ENCODE assay signal across 2 cellular contexts in the genomic region with DNA sequence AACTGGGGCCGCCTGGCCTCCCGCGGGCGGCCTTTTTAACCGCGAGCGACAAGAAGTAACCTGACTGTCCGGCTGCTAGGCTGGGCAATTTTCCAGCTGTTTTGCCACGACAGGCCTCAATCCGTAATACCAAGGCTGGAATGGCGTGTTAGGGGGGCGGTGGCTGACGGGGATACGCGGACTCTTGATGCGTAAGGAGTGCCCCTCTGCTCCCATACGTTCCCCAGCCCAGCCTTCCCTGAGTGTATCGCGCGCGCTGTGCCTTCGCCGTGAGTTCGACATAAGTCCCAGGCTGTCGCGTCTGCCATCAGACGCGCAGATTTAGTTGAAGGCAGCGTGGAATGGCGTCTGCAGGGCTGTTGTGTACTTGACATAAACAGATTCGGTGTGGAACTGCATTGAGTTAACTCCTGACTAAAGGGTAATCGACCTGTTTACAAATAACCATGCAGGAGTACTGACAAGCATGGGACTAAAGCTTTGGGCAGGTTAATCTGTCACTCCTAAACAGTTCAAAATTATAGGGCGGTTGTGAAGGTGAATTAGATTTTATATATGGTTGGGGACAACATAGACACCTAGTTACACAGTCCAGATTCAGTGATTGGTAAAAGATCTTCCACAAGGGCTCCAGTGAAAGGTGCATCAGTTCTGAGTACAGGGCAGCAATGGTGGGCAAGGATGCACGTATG.
TF ChIP-seq lines count a peak whose summit lies in the region.

No MANE protein-coding gene starts in this region.

TF ChIP-seq in WTC11, 78 proteins besides CTCF, POLR2A, EP300 and RAD21 (continued from another document):
- TF ChIP-seq FOXP4 (CRISPR knock-in tag; IDR thresholded peaks at IDR 0.05) (0 out of 2 replicates have a peak, but pooled peaks have one; percentile 17), KAT7 (CRISPR knock-in tag; IDR thresholded peaks at IDR 0.05; ENCODE audit: borderline replicate concordance) (0 out of 2 replicates have a peak, but pooled peaks have one; percentile 72)

TF ChIP-seq in HepG2, 621 proteins besides CTCF, POLR2A, EP300 and RAD21 (continued from another document and continues in another):
- TF ChIP-seq DMTF1 (CRISPR knock-in tag; IDR thresholded peaks at IDR 0.05) (no peak; the same call in 1 of the 2 replicates), ZNF773 (CRISPR knock-in tag; IDR thresholded peaks at IDR 0.05; ENCODE audit: borderline replicate concordance) (no peak; the same call in 1 of the 2 replicates), REST (IDR thresholded peaks at IDR 0.05; ENCODE audit: borderline replicate concordance in 1 of 2, low read depth in 1 of 2, low read length in 2 of 2) (no peak), ZNF549 (CRISPR knock-in tag; IDR thresholded peaks at IDR 0.05) (no peak), ZNF878 (CRISPR knock-in tag; IDR thresholded peaks at IDR 0.05) (peak; percentile 79; the same call in 1 of the 2 replicates), ZNF496 (CRISPR knock-in tag; IDR thresholded peaks at IDR 0.05; ENCODE audit: insufficient replicate concordance) (peak; percentile 45), PBX3 (CRISPR knock-in tag; IDR thresholded peaks at IDR 0.05; ENCODE audit: borderline replicate concordance) (no peak), ZNF775 (CRISPR knock-in tag; IDR thresholded peaks at IDR 0.05; ENCODE audit: borderline replicate concordance) (no peak; the same call in 1 of the 2 replicates), U2AF2 (IDR thresholded peaks at IDR 0.05; ENCODE audit: low read depth, low read length) (no peak), KDM3A (CRISPR knock-in tag; IDR thresholded peaks at IDR 0.05; ENCODE audit: low read depth) (no peak), ZNF891 (CRISPR knock-in tag; IDR thresholded peaks at IDR 0.05) (0 out of 2 replicates have a peak, but pooled peaks have one; percentile 11), ZNF33B (CRISPR knock-in tag; IDR thresholded peaks at IDR 0.05) (no peak; the same call in 1 of the 2 replicates), ZNF274 (CRISPR knock-in tag; IDR thresholded peaks at IDR 0.05) (no peak; the same call in 1 of the 2 replicates), ZNF224 (CRISPR knock-in tag; IDR thresholded peaks at IDR 0.05) (no peak; the same call in 1 of the 2 replicates), SMYD3 (CRISPR knock-in tag; IDR thresholded peaks at IDR 0.05) (peak; percentile 26; the same call in 1 of the 2 replicates), ZNF205 (CRISPR knock-in tag; IDR thresholded peaks at IDR 0.05) (0 out of 2 replicates have a peak, but pooled peaks have one; percentile 11), RXRA (CRISPR knock-in tag; IDR thresholded peaks at IDR 0.05) (no peak; the same call in 1 of the 2 replicates), GLI4 (CRISPR knock-in tag; IDR thresholded peaks at IDR 0.05; ENCODE audit: borderline replicate concordance) (no peak), NR3C1 (CRISPR knock-in tag; IDR thresholded peaks at IDR 0.05) (no peak), ZNF24 (IDR thresholded peaks at IDR 0.05) (no peak), GABPA (IDR thresholded peaks at IDR 0.05; ENCODE audit: low read depth, low read length) (no peak), GABPA (CRISPR knock-in tag; IDR thresholded peaks at IDR 0.05; ENCODE audit: low read depth) (no peak), FOXK1 (CRISPR knock-in tag; IDR thresholded peaks at IDR 0.05; ENCODE audit: borderline replicate concordance, low read depth) (peak; percentile 43; the same call in 1 of the 2 replicates), ZNF772 (CRISPR knock-in tag; IDR thresholded peaks at IDR 0.05) (peak; percentile 22; the same call in 1 of the 2 replicates), FOXO1 (CRISPR knock-in tag; IDR thresholded peaks at IDR 0.05) (no peak; the same call in 1 of the 2 replicates), GATA4 (IDR thresholded peaks at IDR 0.05; ENCODE audit: borderline replicate concordance, low read depth) (no peak; the same call in 1 of the 2 replicates), ZBTB20 (CRISPR knock-in tag; IDR thresholded peaks at IDR 0.05; ENCODE audit: borderline replicate concordance, low read depth) (0 out of 2 replicates have a peak, but pooled peaks have one; percentile 24), CEBPB (IDR thresholded peaks at IDR 0.05; ENCODE audit: borderline replicate concordance, low read depth, low read length) (no peak)
- TF ChIP-seq, protein P1, sequence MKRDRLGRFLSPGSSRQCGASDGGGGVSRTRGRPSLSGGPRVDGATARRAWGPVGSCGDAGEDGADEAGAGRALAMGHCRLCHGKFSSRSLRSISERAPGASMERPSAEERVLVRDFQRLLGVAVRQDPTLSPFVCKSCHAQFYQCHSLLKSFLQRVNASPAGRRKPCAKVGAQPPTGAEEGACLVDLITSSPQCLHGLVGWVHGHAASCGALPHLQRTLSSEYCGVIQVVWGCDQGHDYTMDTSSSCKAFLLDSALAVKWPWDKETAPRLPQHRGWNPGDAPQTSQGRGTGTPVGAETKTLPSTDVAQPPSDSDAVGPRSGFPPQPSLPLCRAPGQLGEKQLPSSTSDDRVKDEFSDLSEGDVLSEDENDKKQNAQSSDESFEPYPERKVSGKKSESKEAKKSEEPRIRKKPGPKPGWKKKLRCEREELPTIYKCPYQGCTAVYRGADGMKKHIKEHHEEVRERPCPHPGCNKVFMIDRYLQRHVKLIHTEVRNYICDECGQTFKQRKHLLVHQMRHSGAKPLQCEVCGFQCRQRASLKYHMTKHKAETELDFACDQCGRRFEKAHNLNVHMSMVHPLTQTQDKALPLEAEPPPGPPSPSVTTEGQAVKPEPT (CRISPR knock-in tag; IDR thresholded peaks at IDR 0.05; ENCODE audit: low read depth) = no peak
- TF ChIP-seq, protein P2, sequence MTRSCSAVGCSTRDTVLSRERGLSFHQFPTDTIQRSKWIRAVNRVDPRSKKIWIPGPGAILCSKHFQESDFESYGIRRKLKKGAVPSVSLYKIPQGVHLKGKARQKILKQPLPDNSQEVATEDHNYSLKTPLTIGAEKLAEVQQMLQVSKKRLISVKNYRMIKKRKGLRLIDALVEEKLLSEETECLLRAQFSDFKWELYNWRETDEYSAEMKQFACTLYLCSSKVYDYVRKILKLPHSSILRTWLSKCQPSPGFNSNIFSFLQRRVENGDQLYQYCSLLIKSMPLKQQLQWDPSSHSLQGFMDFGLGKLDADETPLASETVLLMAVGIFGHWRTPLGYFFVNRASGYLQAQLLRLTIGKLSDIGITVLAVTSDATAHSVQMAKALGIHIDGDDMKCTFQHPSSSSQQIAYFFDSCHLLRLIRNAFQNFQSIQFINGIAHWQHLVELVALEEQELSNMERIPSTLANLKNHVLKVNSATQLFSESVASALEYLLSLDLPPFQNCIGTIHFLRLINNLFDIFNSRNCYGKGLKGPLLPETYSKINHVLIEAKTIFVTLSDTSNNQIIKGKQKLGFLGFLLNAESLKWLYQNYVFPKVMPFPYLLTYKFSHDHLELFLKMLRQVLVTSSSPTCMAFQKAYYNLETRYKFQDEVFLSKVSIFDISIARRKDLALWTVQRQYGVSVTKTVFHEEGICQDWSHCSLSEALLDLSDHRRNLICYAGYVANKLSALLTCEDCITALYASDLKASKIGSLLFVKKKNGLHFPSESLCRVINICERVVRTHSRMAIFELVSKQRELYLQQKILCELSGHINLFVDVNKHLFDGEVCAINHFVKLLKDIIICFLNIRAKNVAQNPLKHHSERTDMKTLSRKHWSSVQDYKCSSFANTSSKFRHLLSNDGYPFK (CRISPR knock-in tag; IDR thresholded peaks at IDR 0.05; ENCODE audit: borderline replicate concordance) = no peak; the same call in 1 of the 2 replicates
- TF ChIP-seq, protein P3, sequence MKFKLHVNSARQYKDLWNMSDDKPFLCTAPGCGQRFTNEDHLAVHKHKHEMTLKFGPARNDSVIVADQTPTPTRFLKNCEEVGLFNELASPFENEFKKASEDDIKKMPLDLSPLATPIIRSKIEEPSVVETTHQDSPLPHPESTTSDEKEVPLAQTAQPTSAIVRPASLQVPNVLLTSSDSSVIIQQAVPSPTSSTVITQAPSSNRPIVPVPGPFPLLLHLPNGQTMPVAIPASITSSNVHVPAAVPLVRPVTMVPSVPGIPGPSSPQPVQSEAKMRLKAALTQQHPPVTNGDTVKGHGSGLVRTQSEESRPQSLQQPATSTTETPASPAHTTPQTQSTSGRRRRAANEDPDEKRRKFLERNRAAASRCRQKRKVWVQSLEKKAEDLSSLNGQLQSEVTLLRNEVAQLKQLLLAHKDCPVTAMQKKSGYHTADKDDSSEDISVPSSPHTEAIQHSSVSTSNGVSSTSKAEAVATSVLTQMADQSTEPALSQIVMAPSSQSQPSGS (CRISPR knock-in tag; IDR thresholded peaks at IDR 0.05) = no peak
- TF ChIP-seq, protein P4, sequence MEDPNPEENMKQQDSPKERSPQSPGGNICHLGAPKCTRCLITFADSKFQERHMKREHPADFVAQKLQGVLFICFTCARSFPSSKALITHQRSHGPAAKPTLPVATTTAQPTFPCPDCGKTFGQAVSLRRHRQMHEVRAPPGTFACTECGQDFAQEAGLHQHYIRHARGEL (CRISPR knock-in tag; IDR thresholded peaks at IDR 0.05) = no peak
- TF ChIP-seq, protein P5, sequence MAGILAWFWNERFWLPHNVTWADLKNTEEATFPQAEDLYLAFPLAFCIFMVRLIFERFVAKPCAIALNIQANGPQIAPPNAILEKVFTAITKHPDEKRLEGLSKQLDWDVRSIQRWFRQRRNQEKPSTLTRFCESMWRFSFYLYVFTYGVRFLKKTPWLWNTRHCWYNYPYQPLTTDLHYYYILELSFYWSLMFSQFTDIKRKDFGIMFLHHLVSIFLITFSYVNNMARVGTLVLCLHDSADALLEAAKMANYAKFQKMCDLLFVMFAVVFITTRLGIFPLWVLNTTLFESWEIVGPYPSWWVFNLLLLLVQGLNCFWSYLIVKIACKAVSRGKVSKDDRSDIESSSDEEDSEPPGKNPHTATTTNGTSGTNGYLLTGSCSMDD (CRISPR knock-in tag; IDR thresholded peaks at IDR 0.05) = no peak
- TF ChIP-seq, protein P6, sequence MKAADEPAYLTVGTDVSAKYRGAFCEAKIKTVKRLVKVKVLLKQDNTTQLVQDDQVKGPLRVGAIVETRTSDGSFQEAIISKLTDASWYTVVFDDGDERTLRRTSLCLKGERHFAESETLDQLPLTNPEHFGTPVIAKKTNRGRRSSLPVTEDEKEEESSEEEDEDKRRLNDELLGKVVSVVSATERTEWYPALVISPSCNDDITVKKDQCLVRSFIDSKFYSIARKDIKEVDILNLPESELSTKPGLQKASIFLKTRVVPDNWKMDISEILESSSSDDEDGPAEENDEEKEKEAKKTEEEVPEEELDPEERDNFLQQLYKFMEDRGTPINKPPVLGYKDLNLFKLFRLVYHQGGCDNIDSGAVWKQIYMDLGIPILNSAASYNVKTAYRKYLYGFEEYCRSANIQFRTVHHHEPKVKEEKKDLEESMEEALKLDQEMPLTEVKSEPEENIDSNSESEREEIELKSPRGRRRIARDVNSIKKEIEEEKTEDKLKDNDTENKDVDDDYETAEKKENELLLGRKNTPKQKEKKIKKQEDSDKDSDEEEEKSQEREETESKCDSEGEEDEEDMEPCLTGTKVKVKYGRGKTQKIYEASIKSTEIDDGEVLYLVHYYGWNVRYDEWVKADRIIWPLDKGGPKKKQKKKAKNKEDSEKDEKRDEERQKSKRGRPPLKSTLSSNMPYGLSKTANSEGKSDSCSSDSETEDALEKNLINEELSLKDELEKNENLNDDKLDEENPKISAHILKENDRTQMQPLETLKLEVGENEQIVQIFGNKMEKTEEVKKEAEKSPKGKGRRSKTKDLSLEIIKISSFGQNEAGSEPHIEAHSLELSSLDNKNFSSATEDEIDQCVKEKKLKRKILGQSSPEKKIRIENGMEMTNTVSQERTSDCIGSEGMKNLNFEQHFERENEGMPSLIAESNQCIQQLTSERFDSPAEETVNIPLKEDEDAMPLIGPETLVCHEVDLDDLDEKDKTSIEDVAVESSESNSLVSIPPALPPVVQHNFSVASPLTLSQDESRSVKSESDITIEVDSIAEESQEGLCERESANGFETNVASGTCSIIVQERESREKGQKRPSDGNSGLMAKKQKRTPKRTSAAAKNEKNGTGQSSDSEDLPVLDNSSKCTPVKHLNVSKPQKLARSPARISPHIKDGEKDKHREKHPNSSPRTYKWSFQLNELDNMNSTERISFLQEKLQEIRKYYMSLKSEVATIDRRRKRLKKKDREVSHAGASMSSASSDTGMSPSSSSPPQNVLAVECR (CRISPR knock-in tag; IDR thresholded peaks at IDR 0.05; ENCODE audit: borderline replicate concordance) = no peak
